ENCODE assay signal across 24 cellular contexts in genomic region chr9:120484162-120484561, GRCh38.
"Had no signal": no experiment of that assay in that cellular context is flagged by ENCODE, and none has a peak within 500 bp of the region (broad histone marks: within the 10 kb centered on the region; RNA-seq: fewer than 3 reads in every experiment).

No MANE protein-coding gene starts in this region.

- H3K9me3 Mint-ChIP-seq: effector memory CD8-positive, alpha-beta T cell; memory B cell; natural killer cell; neural crest cell; stimulated activated naive B cell treated with anti-CD40 and anti-IgM and Interleukin-4, amounts not matched to agents 10 μg/mL and 1 μg/mL and 100 μg/mL, for 72 hours; stimulated activated naive CD8-positive, alpha-beta T cell treated with anti-CD3 and anti-CD28 coated beads, Interleukin-15, Interleukin-2, amounts not matched to agents 100 ng/mL and 50 ng/mL, for 24 hours had no signal

- H3K4me1 Mint-ChIP-seq: natural killer cell; stimulated activated naive B cell treated with anti-CD40 and anti-IgM and Interleukin-4, amounts not matched to agents 10 μg/mL and 1 μg/mL and 100 μg/mL, for 72 hours had no signal

- H3K9ac ChIP-seq: parathyroid adenoma had no signal

- H3K27me3 Mint-ChIP-seq: effector memory CD8-positive, alpha-beta T cell; memory B cell; progenitor cell of endocrine pancreas; stimulated activated naive B cell treated with anti-CD40 and anti-IgM and Interleukin-4, amounts not matched to agents 10 μg/mL and 1 μg/mL and 100 μg/mL, for 72 hours; stimulated activated naive CD8-positive, alpha-beta T cell treated with anti-CD3 and anti-CD28 coated beads, Interleukin-15, Interleukin-2, amounts not matched to agents 100 ng/mL and 50 ng/mL, for 24 hours had no signal

- H3K4me3 Mint-ChIP-seq: effector memory CD8-positive, alpha-beta T cell; memory B cell; natural killer cell; neural crest cell; stimulated activated naive B cell treated with anti-CD40 and anti-IgM and Interleukin-4, amounts not matched to agents 10 μg/mL and 1 μg/mL and 100 μg/mL, for 72 hours; stimulated activated naive CD8-positive, alpha-beta T cell treated with anti-CD3 and anti-CD28 coated beads, Interleukin-15, Interleukin-2, amounts not matched to agents 100 ng/mL and 50 ng/mL, for 24 hours had no signal

- H3K79me2 ChIP-seq: hepatocyte, parathyroid adenoma had no signal

- ATAC-seq: effector memory CD8-positive, alpha-beta T cell; foreskin keratinocyte; gastroesophageal sphincter; heart left ventricle; left lobe of liver; natural killer cell; right lobe of liver; stimulated activated naive B cell treated with anti-CD40 and anti-IgM and Interleukin-4, amounts not matched to agents 10 μg/mL and 1 μg/mL and 100 μg/mL, for 72 hours had no signal

- H3K36me3 ChIP-seq: right lobe of liver, thoracic aorta had no signal

- H3K4me1 ChIP-seq: foreskin keratinocyte, parathyroid adenoma, tibial nerve had no signal

- H3K9me3 ChIP-seq: gastroesophageal sphincter, heart left ventricle, neutrophil, right lobe of liver, thoracic aorta, tibial nerve, upper lobe of left lung had no signal

- H3K4me2 ChIP-seq: hepatocyte had no signal

- DNase-seq: effector memory CD8-positive, alpha-beta T cell; foreskin keratinocyte; heart left ventricle; kidney; natural killer cell; right lobe of liver; small intestine; stimulated activated CD4-positive, alpha-beta T cell treated with anti-CD3 and anti-CD28 coated beads, Interleukin-15, amount 100 ng/mL, for 24 hours; stimulated activated CD4-positive, alpha-beta T cell treated with anti-CD3 and anti-CD28 coated beads, Interleukin-2, amount 100 ng/mL, for 48 hours; stimulated activated naive B cell treated with anti-CD40 and anti-IgM and Interleukin-4, amounts not matched to agents 10 μg/mL and 1 μg/mL and 100 μg/mL, for 72 hours; upper lobe of left lung had no signal

- H3K27me3 ChIP-seq: foreskin keratinocyte, gastroesophageal sphincter, heart left ventricle, hepatocyte, neutrophil, right lobe of liver, tibial nerve, upper lobe of left lung had no signal

- H3K27ac ChIP-seq: coronary artery, foreskin keratinocyte, gastroesophageal sphincter, heart left ventricle, hepatocyte, neutrophil, parathyroid adenoma, right lobe of liver, thoracic aorta, tibial nerve, upper lobe of left lung had no signal

- H3K27ac Mint-ChIP-seq: memory B cell; natural killer cell; progenitor cell of endocrine pancreas; stimulated activated naive B cell treated with anti-CD40 and anti-IgM and Interleukin-4, amounts not matched to agents 10 μg/mL and 1 μg/mL and 100 μg/mL, for 72 hours; stimulated activated naive CD8-positive, alpha-beta T cell treated with anti-CD3 and anti-CD28 coated beads, Interleukin-15, Interleukin-2, amounts not matched to agents 100 ng/mL and 50 ng/mL, for 24 hours had no signal

- H3K4me3 ChIP-seq: coronary artery, gastroesophageal sphincter, heart left ventricle, hepatocyte, lung, right lobe of liver, thoracic aorta, tibial nerve, upper lobe of left lung had no signal

- H2AFZ ChIP-seq: hepatocyte, parathyroid adenoma had no signal
